In genomic region chr2:564471-565181, GRCh38 we compare ENCODE assay signal across 16 cellular contexts.
DNase-seq lines count a peak whose midpoint lies in the region; ATAC-seq lines count a peak whose summit lies in the region.
"Had no signal": no experiment of that assay in that cellular context is flagged by ENCODE, and none has a peak within 500 bp of the region (broad histone marks: within the 10 kb centered on the region; RNA-seq: fewer than 3 reads in every experiment).

No MANE protein-coding gene starts in this region.

- intact Hi-C loops in posterior vena cava (cut with DNase I) = no loop called here

- no peaks in the 10 kb centered on the region for H3K4me1 Mint-ChIP-seq in stimulated activated naive CD8-positive, alpha-beta T cell treated with anti-CD3 and anti-CD28 coated beads, Interleukin-15, amount 100 ng/mL, for 72 hours
- H3K4me1 Mint-ChIP-seq: B cell had no signal

- peak; percentile 23 for ATAC-seq in stimulated activated naive CD8-positive, alpha-beta T cell treated with anti-CD3 and anti-CD28 coated beads, Interleukin-15, Interleukin-2, amounts not matched to agents 100 U/mL and 50 U/mL, for 24 hours
- no peak for ATAC-seq in stimulated activated naive CD8-positive, alpha-beta T cell treated with anti-CD3 and anti-CD28 coated beads, Interleukin-15, amount 100 ng/mL, for 72 hours
- ATAC-seq: A549; CD8-positive, alpha-beta T cell; GM12878 had no signal

- no peak overlapping the region for H3K4me3 Mint-ChIP-seq in stimulated activated naive CD8-positive, alpha-beta T cell treated with anti-CD3 and anti-CD28 coated beads, Interleukin-15, amount 100 ng/mL, for 72 hours
- H3K4me3 Mint-ChIP-seq: B cell; CD4-positive, alpha-beta T cell; CD8-positive, alpha-beta T cell had no signal

- no peaks in the 10 kb centered on the region for H3K9me3 Mint-ChIP-seq in stimulated activated naive CD8-positive, alpha-beta T cell treated with anti-CD3 and anti-CD28 coated beads, Interleukin-15, amount 100 ng/mL, for 72 hours
- H3K9me3 Mint-ChIP-seq: CD4-positive, alpha-beta T cell; CD8-positive, alpha-beta T cell had no signal

- H3K27me3 Mint-ChIP-seq in stimulated activated naive CD8-positive, alpha-beta T cell treated with anti-CD3 and anti-CD28 coated beads, Interleukin-15, amount 100 ng/mL, for 72 hours = peaks cover 53% of the 10 kb centered on the region

- no peak for DNase-seq in stimulated activated naive CD8-positive, alpha-beta T cell treated with anti-CD3 and anti-CD28 coated beads, Interleukin-15, Interleukin-2, amounts not matched to agents 100 U/mL and 50 U/mL, for 24 hours
- no peak for DNase-seq in stimulated activated naive CD8-positive, alpha-beta T cell treated with anti-CD3 and anti-CD28 coated beads, Interleukin-15, amount 100 ng/mL, for 72 hours
- DNase-seq in mesenteric fat pad (ENCODE audit: low spot score) = peak; percentile 76
- peak; percentile 72 for DNase-seq in posterior vena cava (ENCODE audit: low spot score)
- DNase-seq in stimulated activated CD4-positive, alpha-beta T cell treated with anti-CD3 and anti-CD28 coated beads, Interleukin-15, amount 100 ng/mL, for 24 hours = no peak
- DNase-seq in GM03348 (ENCODE audit: low spot score) = no peak
- DNase-seq: AML-193; Caco-2; Calu3; CD4-positive, alpha-beta T cell; CD8-positive, alpha-beta T cell; DMS79 treated with DMSO at 0.1 percent for 48 hours; GF-D8 had no signal

- H3K27ac Mint-ChIP-seq in stimulated activated naive CD8-positive, alpha-beta T cell treated with anti-CD3 and anti-CD28 coated beads, Interleukin-15, amount 100 ng/mL, for 72 hours = no peak overlapping the region
- H3K27ac Mint-ChIP-seq: B cell; CD4-positive, alpha-beta T cell; CD8-positive, alpha-beta T cell had no signal

Comparison
In these comparisons a context has a peak if more than half of its experiments do, and no peak if none do; other contexts are left out.
1. DNase-seq: peak in mesenteric fat pad (single experiment) and posterior vena cava (single experiment); none in stimulated activated naive CD8-positive, alpha-beta T cell treated with anti-CD3 and anti-CD28 coated beads, Interleukin-15, Interleukin-2, amounts not matched to agents 100 U/mL and 50 U/mL, for 24 hours (single experiment), stimulated activated naive CD8-positive, alpha-beta T cell treated with anti-CD3 and anti-CD28 coated beads, Interleukin-15, amount 100 ng/mL, for 72 hours (0 of 2), stimulated activated CD4-positive, alpha-beta T cell treated with anti-CD3 and anti-CD28 coated beads, Interleukin-15, amount 100 ng/mL, for 24 hours (single experiment) and GM03348 (single experiment).